ENCODE assay signal across 17 cellular contexts in genomic region chrX:47797084-47797483, GRCh38. TPM values are rescaled to one million over a fixed set of nuclear protein-coding genes. Genes with fewer than 3 reads are reported as not detected.
DNase-seq lines count a peak whose midpoint lies in the region; ATAC-seq and TF ChIP-seq lines count a peak whose summit lies in the region.
"Had no signal": no experiment of that assay in that cellular context is flagged by ENCODE, and none has a peak within 500 bp of the region (broad histone marks: within the 10 kb centered on the region; RNA-seq: fewer than 3 reads in every experiment).

No MANE protein-coding gene starts in this region.

- TF ChIP-seq CTCF in heart left ventricle (IDR thresholded peaks at IDR 0.05) (no peak), osteoblast (IDR thresholded peaks at IDR 0.05; ENCODE audit: extremely low read depth, low read depth, low read length) (no peak), thyroid gland (IDR thresholded peaks at IDR 0.05) (no peak), GM13976 (IDR thresholded peaks at IDR 0.05; ENCODE audit: borderline replicate concordance, control extremely low read depth, extremely low read depth, insufficient read depth, missing control alignments) (no peak)

- in situ Hi-C loops in GM13976 (cut with MboI; ENCODE audit: low sequenced_read_pairs, unreplicated experiment), result no loop called here

- H3K4me3 ChIP-seq in heart left ventricle (no peak overlapping the region), osteoblast (ENCODE audit: insufficient read depth, low read length) (no peak overlapping the region), thyroid gland (replicated peaks in 1 of 3) (no peak overlapping the region)
- H3K4me3 ChIP-seq: BLaER1 had no signal

- H4K20me1 ChIP-seq in osteoblast (ENCODE audit: insufficient read depth, low read length), result no peaks in the 10 kb centered on the region
- H4K20me1 ChIP-seq: BLaER1 had no signal

- H3K27ac ChIP-seq in heart left ventricle (peak overlapping the region; percentile 45 to 81 (median 70)), osteoblast (ENCODE audit: low read depth, low read length) (peak overlapping the region; percentile 60), thyroid gland (no peak overlapping the region)
- H3K27ac ChIP-seq: BLaER1 had no signal

- H3K9me3 ChIP-seq in heart left ventricle (no peaks in the 10 kb centered on the region), osteoblast (ENCODE audit: low read depth, low read length) (no peaks in the 10 kb centered on the region), thyroid gland (no peaks in the 10 kb centered on the region)
- H3K9me3 ChIP-seq: BLaER1 had no signal

- H3K4me1 ChIP-seq in heart left ventricle, result peaks cover 0 to 13% (median 0%) of the 10 kb centered on the region in 12 donors
- H3K4me1 ChIP-seq in osteoblast (ENCODE audit: insufficient read depth, low read length), result peaks cover 5% of the 10 kb centered on the region
- no peaks in the 10 kb centered on the region for H3K4me1 ChIP-seq in thyroid gland
- H3K4me1 ChIP-seq: BLaER1 had no signal

- peak overlapping the region; percentile 57 for H3K4me2 ChIP-seq in osteoblast (ENCODE audit: insufficient read depth, low read length)
- H3K4me2 ChIP-seq: BLaER1 had no signal

- H2AFZ ChIP-seq in osteoblast (ENCODE audit: low read length), result peak overlapping the region; percentile 68

- ATAC-seq in Right ventricle myocardium superior (ENCODE audit: poor library complexity) (peak; percentile 92), heart left ventricle (peak; percentile 93 to 97 (median 96)), GM19395 (IDR thresholded peaks at IDR 0.05; ENCODE audit: unreplicated experiment) (no peak)
- ATAC-seq: CD8-positive, alpha-beta T cell had no signal

- no peaks in the 10 kb centered on the region for H3K36me3 ChIP-seq in heart left ventricle
- H3K36me3 ChIP-seq in osteoblast (ENCODE audit: insufficient read depth, low read length), result no peaks in the 10 kb centered on the region
- H3K36me3 ChIP-seq in thyroid gland, result no peaks in the 10 kb centered on the region
- H3K36me3 ChIP-seq: BLaER1 had no signal

- TF ChIP-seq POLR2A in heart left ventricle (IDR thresholded peaks at IDR 0.05), result no peak
- TF ChIP-seq POLR2A in thyroid gland (IDR thresholded peaks at IDR 0.05), result no peak

- intact Hi-C loops in Right ventricle myocardium superior (cut with DNase I), result no loop called here
- intact Hi-C loops in cardiac septum (cut with DNase I), result no loop called here
- intact Hi-C loops in heart left ventricle (cut with DNase I), result no loop called here
- intact Hi-C loops in thyroid gland (cut with DNase I), result no loop called here

- WGBS in heart left ventricle, 4 donors, result 19 to 32% (median 26%) methylated on average over 2 of the region's 2 CpGs
- WGBS in thyroid gland, 2 donors, result 57 to 80% methylated on average over 2 of the region's 2 CpGs

- no peaks in the 10 kb centered on the region for H3K79me2 ChIP-seq in osteoblast (ENCODE audit: insufficient read depth, low read length)

- DNase-seq in Right ventricle myocardium superior, result no peak
- DNase-seq in cardiac septum (ENCODE audit: low spot score), result no peak
- DNase-seq in heart left ventricle, result peak in 2 of 5 donors; percentile 31 to 46
- DNase-seq in osteoblast (ENCODE audit: insufficient read length, low spot score, missing footprints), result no peak
- DNase-seq in thyroid gland, result no peak
- DNase-seq in GM13976 (ENCODE audit: low spot score), result no peak
- no peak for DNase-seq in NCI-H524 treated with DMSO at 0.1 percent for 48 hours (lab: John Stamatoyannopoulos, UW)
- DNase-seq: CD8-positive, alpha-beta T cell; GOT3; MV-4-11; NCI-H1417; NCI-H1930; NCI-H446 treated with DMSO at 0.1 percent for 48 hours; NCI-H82; SIG-M5 had no signal

- peaks cover 0 to 14% (median 0%) of the 10 kb centered on the region in 9 donors for H3K27me3 ChIP-seq in heart left ventricle
- no peaks in the 10 kb centered on the region for H3K27me3 ChIP-seq in osteoblast (ENCODE audit: insufficient read depth, low read length)
- H3K27me3 ChIP-seq in thyroid gland, result no peaks in the 10 kb centered on the region

RNA-seq across cellular contexts. Expression of gene ZNF81, which starts 39.6 kb away (rescaled TPM):
- 5.3 TPM for total RNA-seq in Right ventricle myocardium superior
- 11.7 TPM for total RNA-seq in cardiac septum
- total RNA-seq in heart left ventricle, result 1 to 10 TPM; 2.9 to 8.9 (median 6.9) TPM
- polyA plus RNA-seq in heart left ventricle, result 1 to 10 TPM; 2.5 to 3.5 TPM
- 5.8 and 7.7 TPM in 2 replicates for total RNA-seq in osteoblast
- 10 to 100 TPM in 3 of 4 donors, 1 to 10 TPM in 1; 7.1 to 17.8 (median 12.2) TPM for total RNA-seq in thyroid gland

Comparison
In these comparisons a context has a peak if more than half of its experiments do, and no peak if none do; other contexts are left out.
1. H3K27ac ChIP-seq: peak in heart left ventricle (12 of 12) and osteoblast (single experiment); none in thyroid gland (0 of 3).